26 cellular contexts compared by ENCODE assay signal in genomic region chr14:36055681-36056225, GRCh38.
"Had no signal": no experiment of that assay in that cellular context is flagged by ENCODE, and none has a peak within 500 bp of the region (broad histone marks: within the 10 kb centered on the region; RNA-seq: fewer than 3 reads in every experiment).

No MANE protein-coding gene starts in this region.

- H3K27ac ChIP-seq: Peyer's patch, RWPE1, SJCRH30 had no signal

- H3K27ac Mint-ChIP-seq: activated CD8-positive, alpha-beta T cell treated with anti-CD3 and anti-CD28 coated beads, Interleukin-2, amount 10 ng/mL, durations not matched to agents 7 days and 5 days; activated naive CD8-positive, alpha-beta T cell treated with anti-CD3 and anti-CD28 coated beads, Interleukin-2, amount 10 ng/mL, durations not matched to agents 7 days and 5 days; T-helper 2 cell treated with Interferon-gamma antibody and Interleukin-4, amounts not matched to agents 5 μg/mL and 100 μg/mL, for 36 hours; WTC11 had no signal

- H3K36me3 Mint-ChIP-seq: activated naive CD8-positive, alpha-beta T cell treated with anti-CD3 and anti-CD28 coated beads, Interleukin-2, amount 10 ng/mL, durations not matched to agents 7 days and 5 days; brain; WTC11 had no signal

- H3K27me3 ChIP-seq: adrenal gland, Peyer's patch, SJCRH30 had no signal

- H3K36me3 ChIP-seq: adrenal gland, Peyer's patch, SJCRH30 had no signal

- DNase-seq: activated CD4-positive, alpha-beta T cell treated with anti-CD3 and anti-CD28 coated beads for 48 hours; activated CD4-positive, alpha-beta T cell treated with anti-CD3 and anti-CD28 coated beads, Interleukin-2, amount 50 U/mL, for 4 hours; activated CD4-positive, CD25-positive, alpha-beta regulatory T cell treated with anti-CD3 and anti-CD28 coated beads, Interleukin-2, amount 50 U/mL, for 72 hours; activated CD8-positive, alpha-beta memory T cell treated with anti-CD3 and anti-CD28 coated beads, Interleukin-2, amount 50 U/mL, for 48 hours; activated CD8-positive, alpha-beta T cell treated with anti-CD3 and anti-CD28 coated beads, Interleukin-2, amount 10 ng/mL, durations not matched to agents 7 days and 5 days; activated naive CD4-positive, alpha-beta T cell treated with anti-CD3 and anti-CD28 coated beads, Interleukin-2, amount 50 U/mL, for 16 hours; activated naive CD8-positive, alpha-beta T cell treated with anti-CD3 and anti-CD28 coated beads, Interleukin-2, amount 10 ng/mL, durations not matched to agents 7 days and 5 days; activated T-cell treated with anti-CD3 and anti-CD28 coated beads, Interleukin-2, amount 50 U/mL, for 1 hour; adrenal gland; aorta; Kasumi-1; NCI-H1105 treated with DMSO at 0.1 percent for 48 hours; NCI-H1436 treated with DMSO at 0.1 percent for 48 hours; NCI-H187; NCI-H2081; NCI-H446; NCI-H524; Peyer's patch; Right ventricle myocardium superior; SJCRH30; SW 1271 had no signal

- ATAC-seq: activated CD8-positive, alpha-beta T cell treated with anti-CD3 and anti-CD28 coated beads, Interleukin-2, amount 10 ng/mL, durations not matched to agents 7 days and 5 days; SK-N-SH treated with all-trans-retinoic acid at 6 μM for 48 hours; WTC11 had no signal

- H3K9me3 ChIP-seq: adrenal gland, Peyer's patch had no signal

- H3K4me1 Mint-ChIP-seq: activated naive CD8-positive, alpha-beta T cell treated with anti-CD3 and anti-CD28 coated beads, Interleukin-2, amount 10 ng/mL, durations not matched to agents 7 days and 5 days; brain had no signal

- H3K4me1 ChIP-seq: adrenal gland, Peyer's patch, SJCRH30 had no signal

- H3K9me3 Mint-ChIP-seq: activated naive CD8-positive, alpha-beta T cell treated with anti-CD3 and anti-CD28 coated beads, Interleukin-2, amount 10 ng/mL, durations not matched to agents 7 days and 5 days; brain; T-helper 2 cell treated with Interferon-gamma antibody and Interleukin-4, amounts not matched to agents 5 μg/mL and 100 μg/mL, for 36 hours; WTC11 had no signal

- H3K4me3 ChIP-seq: adrenal gland, Peyer's patch, SJCRH30 had no signal

- H3K4me3 Mint-ChIP-seq: activated CD8-positive, alpha-beta T cell treated with anti-CD3 and anti-CD28 coated beads, Interleukin-2, amount 10 ng/mL, durations not matched to agents 7 days and 5 days; activated naive CD8-positive, alpha-beta T cell treated with anti-CD3 and anti-CD28 coated beads, Interleukin-2, amount 10 ng/mL, durations not matched to agents 7 days and 5 days; brain; T-helper 2 cell treated with Interferon-gamma antibody and Interleukin-4, amounts not matched to agents 5 μg/mL and 100 μg/mL, for 36 hours; WTC11 had no signal
